14 cellular contexts compared by ENCODE assay signal in the genomic region with DNA sequence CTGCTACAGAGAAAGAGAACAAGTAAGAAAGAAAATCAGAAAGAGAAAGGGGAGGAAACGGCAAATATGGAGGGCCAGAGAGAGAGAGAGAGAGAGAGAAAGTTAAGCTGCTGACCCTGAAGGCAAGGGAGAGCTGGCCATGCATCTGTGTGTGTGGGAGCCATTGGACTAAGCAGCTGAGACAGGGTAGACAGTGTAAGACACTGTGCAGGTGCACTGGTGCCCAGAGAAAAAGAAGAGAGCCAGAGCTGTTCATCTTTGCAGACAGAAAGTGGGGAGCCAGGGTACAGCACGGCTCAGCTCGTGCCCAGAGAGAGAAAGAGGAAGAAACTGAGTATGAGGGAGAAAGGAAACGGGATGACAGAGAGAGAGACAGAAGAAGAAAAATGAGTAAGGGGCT. TPM values are rescaled to one million over a fixed set of nuclear protein-coding genes. Genes with fewer than 3 reads are reported as not detected.
DNase-seq lines count a peak whose midpoint lies in the region; ATAC-seq and TF ChIP-seq lines count a peak whose summit lies in the region.
"Had no signal": no experiment of that assay in that cellular context is flagged by ENCODE, and none has a peak within 500 bp of the region (broad histone marks: within the 10 kb centered on the region; RNA-seq: fewer than 3 reads in every experiment).

No MANE protein-coding gene starts in this region.

- H2AFZ ChIP-seq in MM.1S (ENCODE audit: low read length): 0 out of 2 replicates have a peak overlapping the region, but pooled peaks have one; percentile 27

- H3K79me2 ChIP-seq in MM.1S (ENCODE audit: low read length): no peaks in the 10 kb centered on the region

- no peak for TF ChIP-seq CTCF in MM.1S (IDR thresholded peaks at IDR 0.05; ENCODE audit: low read length)
- no peak for TF ChIP-seq CTCF in activated B cell treated with CpG ODN at 0.5 μM for 24 hours (IDR thresholded peaks at IDR 0.05)

- CTCF ChIA-PET in activated B cell treated with CpG ODN at 0.5 μM for 24 hours (lab: Charles Lee): interaction anchor here (0.7 to 1.6 kb wide), 4 partner anchors 10 to 85 kb away, joined by 3 to 8 read pairs (median 4); a partner anchor contains a TSS

- ATAC-seq in activated B cell treated with CpG ODN at 0.5 μM for 24 hours (ENCODE audit: low read depth): peak; percentile 61
- ATAC-seq in natural killer cell treated with Interleukin-12 subunit alpha and Interleukin-12 subunit beta and Interleukin-15 and Interleukin-18, amount 100 ng/mL, for 72 hours: no peak
- no peak for ATAC-seq in GM21381 (IDR thresholded peaks at IDR 0.05; ENCODE audit: unreplicated experiment)
- no peak for ATAC-seq in GM21786 (IDR thresholded peaks at IDR 0.05; ENCODE audit: unreplicated experiment)
- ATAC-seq: foreskin keratinocyte had no signal

- H3K9me3 Mint-ChIP-seq in activated B cell treated with CpG ODN at 0.5 μM for 24 hours: no peaks in the 10 kb centered on the region
- no peaks in the 10 kb centered on the region for H3K9me3 Mint-ChIP-seq in natural killer cell treated with Interleukin-12 subunit alpha and Interleukin-12 subunit beta and Interleukin-15 and Interleukin-18, amount 100 ng/mL, for 72 hours

- H3K4me2 ChIP-seq in MM.1S (ENCODE audit: low read depth, low read length): no peak overlapping the region
- H3K4me2 ChIP-seq: SK-N-SH had no signal

- H3K27ac Mint-ChIP-seq in activated B cell treated with CpG ODN at 0.5 μM for 24 hours: peak overlapping the region; percentile 69
- peak overlapping the region in 1 of 2 donors; percentile 9 for H3K27ac Mint-ChIP-seq in natural killer cell treated with Interleukin-12 subunit alpha and Interleukin-12 subunit beta and Interleukin-15 and Interleukin-18, amount 100 ng/mL, for 72 hours

- no peaks in the 10 kb centered on the region for H4K20me1 ChIP-seq in MM.1S (ENCODE audit: insufficient read depth, low read length)

- no peaks in the 10 kb centered on the region for H3K36me3 Mint-ChIP-seq in activated B cell treated with CpG ODN at 0.5 μM for 24 hours (ENCODE audit: low read depth)
- peaks cover 5% of the 10 kb centered on the region for H3K36me3 Mint-ChIP-seq in natural killer cell treated with Interleukin-12 subunit alpha and Interleukin-12 subunit beta and Interleukin-15 and Interleukin-18, amount 100 ng/mL, for 72 hours

- H3K27me3 ChIP-seq in MM.1S (replicated peaks; ENCODE audit: insufficient read depth, low read length): no peaks in the 10 kb centered on the region
- H3K27me3 ChIP-seq: ascending aorta, foreskin keratinocyte had no signal

- POLR2A ChIA-PET in activated B cell treated with CpG ODN at 0.5 μM for 24 hours (lab: Charles Lee): interaction anchor here (0.7 to 2.8 kb wide), 8 partner anchors 10 to 173 kb away, joined by 4 to 23 read pairs (median 5); a partner anchor contains a TSS

- H3K36me3 ChIP-seq in MM.1S (replicated peaks; ENCODE audit: insufficient read depth, low read length): no peaks in the 10 kb centered on the region
- H3K36me3 ChIP-seq: ascending aorta had no signal

- peaks cover 25% of the 10 kb centered on the region for H3K27me3 Mint-ChIP-seq in activated B cell treated with CpG ODN at 0.5 μM for 24 hours
- peaks cover 55 to 61% of the 10 kb centered on the region in 2 donors for H3K27me3 Mint-ChIP-seq in natural killer cell treated with Interleukin-12 subunit alpha and Interleukin-12 subunit beta and Interleukin-15 and Interleukin-18, amount 100 ng/mL, for 72 hours

- peaks cover 57% of the 10 kb centered on the region for H3K4me1 Mint-ChIP-seq in activated B cell treated with CpG ODN at 0.5 μM for 24 hours
- peaks cover 44% of the 10 kb centered on the region in 2 donors for H3K4me1 Mint-ChIP-seq in natural killer cell treated with Interleukin-12 subunit alpha and Interleukin-12 subunit beta and Interleukin-15 and Interleukin-18, amount 100 ng/mL, for 72 hours (ENCODE audit: low read depth in 2 of 2)

- H3K9me3 ChIP-seq in MM.1S (replicated peaks; ENCODE audit: insufficient read depth, low read length): no peaks in the 10 kb centered on the region
- H3K9me3 ChIP-seq: ascending aorta, SK-N-SH had no signal

- H3K4me3 ChIP-seq in GM08714 (ENCODE audit: low read length) (peak overlapping the region; percentile 58; the same call in 1 of the 2 replicates), MM.1S (ENCODE audit: low read length) (no peak overlapping the region)
- H3K4me3 ChIP-seq: ascending aorta had no signal

- no peaks in the 10 kb centered on the region for H3K9me2 ChIP-seq in MM.1S (replicated peaks; ENCODE audit: insufficient read depth, low read length)
- H3K9me2 ChIP-seq: SK-N-SH had no signal

- DNase-seq in MM.1S (no peak), activated B cell treated with CpG ODN at 0.5 μM for 24 hours (no peak), mesenteric fat pad (ENCODE audit: low spot score) (no peak), NCI-H1417 (lab: John Stamatoyannopoulos, UW) (no peak)
- no peak for DNase-seq in natural killer cell treated with Interleukin-12 subunit alpha and Interleukin-12 subunit beta and Interleukin-15 and Interleukin-18, amount 100 ng/mL, for 72 hours (ENCODE audit: low spot score)
- DNase-seq: activated CD4-positive, alpha-beta T cell treated with anti-CD3 and anti-CD28 coated beads for 1 hour; foreskin keratinocyte; NCI-H187 treated with DMSO at 0.1 percent for 48 hours; SK-N-SH; stimulated activated CD4-positive, alpha-beta T cell treated with anti-CD3 and anti-CD28 coated beads, Interleukin-2, amount 100 ng/mL, for 48 hours had no signal

- H3K4me1 ChIP-seq in MM.1S (ENCODE audit: low read length): no peaks in the 10 kb centered on the region
- H3K4me1 ChIP-seq: ascending aorta, foreskin keratinocyte had no signal

- H3K4me3 Mint-ChIP-seq in activated B cell treated with CpG ODN at 0.5 μM for 24 hours: peak overlapping the region; percentile 81
- H3K4me3 Mint-ChIP-seq in natural killer cell treated with Interleukin-12 subunit alpha and Interleukin-12 subunit beta and Interleukin-15 and Interleukin-18, amount 100 ng/mL, for 72 hours: peak overlapping the region; percentile 43

- no peaks in the 10 kb centered on the region for H3F3A ChIP-seq in MM.1S (ENCODE audit: insufficient read depth, low read length)

- H3K27ac ChIP-seq in MM.1S (ENCODE audit: low read length): no peak overlapping the region
- H3K27ac ChIP-seq: ascending aorta, foreskin keratinocyte had no signal

- intact Hi-C loops in activated B cell treated with CpG ODN at 0.5 μM for 24 hours (cut with micrococcal nuclease): no loop called here

- H3K9ac ChIP-seq in MM.1S (ENCODE audit: low read length): no peak overlapping the region
- H3K9ac ChIP-seq: SK-N-SH had no signal

RNA-seq across cellular contexts. Expression of a gene that starts 24.1 kb away (rescaled TPM):
- total RNA-seq in activated B cell treated with CpG ODN at 0.5 μM for 24 hours (135 and 159 TPM in 2 replicates), mesenteric fat pad (16.1 TPM)
- total RNA-seq in natural killer cell treated with Interleukin-12 subunit alpha and Interleukin-12 subunit beta and Interleukin-15 and Interleukin-18, amount 100 ng/mL, for 72 hours: 10 to 100 TPM in 1 of 2 donors, 1 to 10 TPM in 1; 6.4 to 11.3 TPM

RNA-seq across cellular contexts. Expression of a gene that starts 33.7 kb away (rescaled TPM):
- total RNA-seq in activated B cell treated with CpG ODN at 0.5 μM for 24 hours (59.5 and 74.6 TPM in 2 replicates), mesenteric fat pad (22.0 TPM)
- 10 to 100 TPM; 41.8 to 82.9 TPM for total RNA-seq in natural killer cell treated with Interleukin-12 subunit alpha and Interleukin-12 subunit beta and Interleukin-15 and Interleukin-18, amount 100 ng/mL, for 72 hours
